13 cellular contexts compared by ENCODE assay signal in the genomic region with DNA sequence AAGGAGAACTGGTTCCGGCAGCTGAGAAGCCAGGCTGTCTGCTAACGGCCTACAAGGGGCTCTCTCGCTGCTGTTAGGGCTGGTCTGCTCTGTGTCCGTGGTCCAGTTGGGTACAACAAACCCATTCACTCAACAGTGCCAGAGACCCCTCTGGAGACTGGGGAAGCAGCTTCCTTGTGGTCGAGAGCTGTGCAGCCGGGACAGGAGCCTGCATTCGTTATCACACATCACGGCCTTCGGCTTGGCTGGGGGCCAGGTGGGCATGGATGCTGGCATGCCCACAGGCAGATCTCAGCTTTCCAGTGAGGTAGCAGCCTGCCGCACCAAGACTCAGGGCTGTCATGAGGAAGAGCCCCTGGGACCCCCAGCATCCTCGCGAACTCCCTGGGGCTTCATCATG.
DNase-seq lines count a peak whose midpoint lies in the region; ATAC-seq and TF ChIP-seq lines count a peak whose summit lies in the region.
"Had no signal": no experiment of that assay in that cellular context is flagged by ENCODE, and none has a peak within 500 bp of the region (broad histone marks: within the 10 kb centered on the region; RNA-seq: fewer than 3 reads in every experiment).

No MANE protein-coding gene starts in this region.

- no peaks in the 10 kb centered on the region for H3K9me3 ChIP-seq in testis
- H3K9me3 ChIP-seq: mucosa of descending colon, upper lobe of left lung had no signal

- H3K27me3 ChIP-seq in testis = no peaks in the 10 kb centered on the region
- H3K27me3 ChIP-seq: upper lobe of left lung had no signal

- intact Hi-C loops in testis (cut with DNase I; ENCODE audit: low total_unique reads) = no loop called here

- H3K4me1 ChIP-seq in testis = peaks cover 24% of the 10 kb centered on the region

- no peak for ATAC-seq in HG02970 (IDR thresholded peaks at IDR 0.05; ENCODE audit: low FRiP score, unreplicated experiment)
- no peak for ATAC-seq in esophagus mucosa
- ATAC-seq in GM18873 (IDR thresholded peaks at IDR 0.05; ENCODE audit: low FRiP score, unreplicated experiment) = no peak
- ATAC-seq: mucosa of descending colon had no signal

- peak; percentile 34 to 74 for DNase-seq in NCI-H446 (lab: John Stamatoyannopoulos, UW)
- DNase-seq in NCI-H446 treated with DMSO at 0.1 percent for 48 hours (lab: John Stamatoyannopoulos, UW) = no peak
- DNase-seq in hypothalamus (lab: John Stamatoyannopoulos, UW) = peak in 31 of 51 donors; percentile 27 to 72 (median 53)
- peak; percentile 52 for DNase-seq in testis
- DNase-seq: activated naive CD4-positive, alpha-beta T cell treated with anti-CD3 and anti-CD28 coated beads for 36 hours; GF-D8; mucosa of descending colon had no signal

- no peak for TF ChIP-seq POLR2A in testis (IDR thresholded peaks at IDR 0.05)

- H3K27ac ChIP-seq in VCaP (peak overlapping the region; percentile 21; the same call in 1 of the 2 replicates), testis (no peak overlapping the region)
- H3K27ac ChIP-seq: epithelial cell of prostate had no signal

- 55 to 94% methylated on average over 5 to 12 of the region's 12 CpGs for WGBS in testis, 2 donors

- no peaks in the 10 kb centered on the region for H3K36me3 ChIP-seq in testis (ENCODE audit: low read depth, missing control alignments)

- TF ChIP-seq CTCF in VCaP (conservative IDR thresholded peaks at IDR 0.05) = no peak
- no peak for TF ChIP-seq CTCF in testis (IDR thresholded peaks at IDR 0.05)

- H3K4me3 ChIP-seq in testis = no peak overlapping the region
- H3K4me3 ChIP-seq: mucosa of descending colon, upper lobe of left lung had no signal
